Comparison of ENCODE assay signal across 24 cellular contexts in genomic region chr5:96459313-96460109, GRCh38. TPM values are rescaled to one million over a fixed set of nuclear protein-coding genes. Genes with fewer than 3 reads are reported as not detected.
DNase-seq lines count a peak whose midpoint lies in the region; ATAC-seq, FAIRE-seq and TF ChIP-seq lines count a peak whose summit lies in the region.
"Had no signal": no experiment of that assay in that cellular context is flagged by ENCODE, and none has a peak within 500 bp of the region (broad histone marks: within the 10 kb centered on the region; RNA-seq: fewer than 3 reads in every experiment).

No MANE protein-coding gene starts in this region.

- H3K79me2 ChIP-seq in K562 (ENCODE audit: control insufficient read depth, insufficient read depth, low read length) = no peaks in the 10 kb centered on the region

- 0% methylated on average over 6 of the region's 6 CpGs for WGBS in K562 (ENCODE audit: insufficient coverage, low coverage, missing lambda C conversion rate)

- DNase-seq in COR-L47 (lab: John Stamatoyannopoulos, UW) (peak; percentile 77), NCI-H1417 treated with DMSO at 0.1 percent for 48 hours (lab: John Stamatoyannopoulos, UW) (peak; percentile 54), NCI-H2227 treated with DMSO at 0.1 percent for 48 hours (lab: John Stamatoyannopoulos, UW) (peak; percentile 4), K562 (ENCODE audit: extremely low read depth in 1 of 4, low spot score in 3 of 4) (no peak), DMS114 treated with DMSO at 0.1 percent for 48 hours (lab: John Stamatoyannopoulos, UW; ENCODE audit: unreplicated experiment) (no peak), mesothelial cell of epicardium (ENCODE audit: low spot score in 2 of 2, unreplicated experiment in 2 of 2) (no peak)
- DNase-seq: activated CD4-positive, alpha-beta memory T cell treated with anti-CD3 and anti-CD28 coated beads for 36 hours; activated effector memory CD4-positive, alpha-beta T cell treated with anti-CD3 and anti-CD28 coated beads, Interleukin-2, amount 50 U/mL, for 16 hours; activated naive CD8-positive, alpha-beta T cell treated with anti-CD3 and anti-CD28 coated beads, Interleukin-2, amount 50 U/mL, for 24 hours; brain microvascular endothelial cell; effector memory CD4-positive, alpha-beta T cell; Kasumi-1; kidney glomerular epithelial cell; sigmoid colon; substantia nigra; T-helper 2 cell had no signal

- CTCF ChIA-PET in K562 (lab: Yijun Ruan, JAX; ENCODE audit: low intra/inter-chr PET ratio) = no interaction called here

- no peaks in the 10 kb centered on the region for H3K9me3 ChIP-seq in K562 (replicated peaks; ENCODE audit: control insufficient read depth, insufficient read depth, low read depth, low read length)
- H3K9me3 ChIP-seq: esophagus muscularis mucosa, sigmoid colon had no signal

- no peak for TF ChIP-seq CTCF in K562 (IDR thresholded peaks at IDR 0.05 in 2 of 3, conservative IDR thresholded peaks at IDR 0.05 in 1 of 3; ENCODE audit: insufficient read depth in 2 of 3, low read depth in 1 of 3, low read length in 3 of 3)
- no peak for TF ChIP-seq CTCF in mesothelial cell of epicardium (IDR thresholded peaks at IDR 0.05; ENCODE audit: unreplicated experiment)

- TF ChIP-seq POLR2A in K562 (conservative IDR thresholded peaks at IDR 0.05) = no peak

- no peak overlapping the region for H3K27ac Mint-ChIP-seq in stimulated activated memory B cell treated with anti-CD40 and anti-IgM and Interleukin-4, amounts not matched to agents 10 μg/mL and 1 μg/mL and 100 μg/mL, for 72 hours
- H3K27ac Mint-ChIP-seq in mesothelial cell of epicardium = no peak overlapping the region
- H3K27ac Mint-ChIP-seq: activated CD4-positive, alpha-beta memory T cell treated with anti-CD3 and anti-CD28 coated beads for 36 hours; activated naive CD8-positive, alpha-beta T cell treated with anti-CD3 and anti-CD28 coated beads, Interleukin-2, amount 50 U/mL, for 24 hours had no signal

- ATAC-seq in K562 = no peak
- no peak for ATAC-seq in stimulated activated memory B cell treated with anti-CD40 and anti-IgM and Interleukin-4, amounts not matched to agents 10 μg/mL and 1 μg/mL and 100 μg/mL, for 72 hours
- ATAC-seq in GM19328 (IDR thresholded peaks at IDR 0.05; ENCODE audit: unreplicated experiment) = no peak
- ATAC-seq: activated naive CD8-positive, alpha-beta T cell treated with anti-CD3 and anti-CD28 coated beads, Interleukin-2, amount 50 U/mL, for 24 hours had no signal

- no peaks in the 10 kb centered on the region for H3K4me1 ChIP-seq in K562 (replicated peaks in 1 of 2; ENCODE audit: control insufficient read depth in 2 of 2, insufficient read depth in 2 of 2, low read length in 2 of 2)
- H3K4me1 ChIP-seq: esophagus muscularis mucosa, sigmoid colon had no signal

- no peak overlapping the region for H3K9ac ChIP-seq in K562 (ENCODE audit: insufficient read depth in 1 of 2, low read depth in 2 of 2, low read length in 2 of 2)

- in situ Hi-C loops in K562 (cut with MboI) = no loop called here

- TF ChIP-seq EP300 in K562 (IDR thresholded peaks at IDR 0.05; ENCODE audit: low read length) = no peak

- H4K20me1 ChIP-seq in K562 (replicated peaks; ENCODE audit: control insufficient read depth, insufficient read depth, low read length) = no peaks in the 10 kb centered on the region

- H2AFZ ChIP-seq in K562 (ENCODE audit: low read depth, low read length) = no peak overlapping the region

- no peak for FAIRE-seq in K562 (lab: Jason Lieb, UNC)
- FAIRE-seq: GM12891 had no signal

- peaks cover 7% of the 10 kb centered on the region for H3K4me1 Mint-ChIP-seq in stimulated activated memory B cell treated with anti-CD40 and anti-IgM and Interleukin-4, amounts not matched to agents 10 μg/mL and 1 μg/mL and 100 μg/mL, for 72 hours
- no peaks in the 10 kb centered on the region for H3K4me1 Mint-ChIP-seq in mesothelial cell of epicardium
- H3K4me1 Mint-ChIP-seq: activated naive CD8-positive, alpha-beta T cell treated with anti-CD3 and anti-CD28 coated beads, Interleukin-2, amount 50 U/mL, for 24 hours; neural crest cell had no signal

- H3K36me3 Mint-ChIP-seq in stimulated activated memory B cell treated with anti-CD40 and anti-IgM and Interleukin-4, amounts not matched to agents 10 μg/mL and 1 μg/mL and 100 μg/mL, for 72 hours = no peaks in the 10 kb centered on the region
- no peaks in the 10 kb centered on the region for H3K36me3 Mint-ChIP-seq in mesothelial cell of epicardium
- H3K36me3 Mint-ChIP-seq: activated CD4-positive, alpha-beta memory T cell treated with anti-CD3 and anti-CD28 coated beads for 36 hours had no signal

- no peak overlapping the region for H3K4me3 ChIP-seq in K562
- H3K4me3 ChIP-seq: esophagus muscularis mucosa, lung, sigmoid colon, SK-N-MC had no signal

- H3K27me3 ChIP-seq in K562 (ENCODE audit: control insufficient read depth in 2 of 2, insufficient read depth in 2 of 2, low read length in 2 of 2) = no peaks in the 10 kb centered on the region
- H3K27me3 ChIP-seq: brain microvascular endothelial cell, esophagus muscularis mucosa, sigmoid colon had no signal

- TF ChIP-seq RAD21 in K562 (CRISPR knock-in tag; conservative IDR thresholded peaks at IDR 0.05 in 1 of 2, IDR thresholded peaks at IDR 0.05 in 1 of 2) = no peak

- intact Hi-C loops in K562 (cut with micrococcal nuclease) = no loop called here

- no peaks in the 10 kb centered on the region for H3K27me3 Mint-ChIP-seq in stimulated activated memory B cell treated with anti-CD40 and anti-IgM and Interleukin-4, amounts not matched to agents 10 μg/mL and 1 μg/mL and 100 μg/mL, for 72 hours
- H3K27me3 Mint-ChIP-seq in mesothelial cell of epicardium (ENCODE audit: low read depth) = peaks cover 41% of the 10 kb centered on the region

- H3K9me1 ChIP-seq in K562 (ENCODE audit: control insufficient read depth, insufficient read depth, low read length) = no peaks in the 10 kb centered on the region

- no TSS peak for BruUV-seq in K562 (replicated peaks; lab: Mats Ljungman, UMichigan)

- H3K9me3 Mint-ChIP-seq in stimulated activated memory B cell treated with anti-CD40 and anti-IgM and Interleukin-4, amounts not matched to agents 10 μg/mL and 1 μg/mL and 100 μg/mL, for 72 hours = peaks cover 8% of the 10 kb centered on the region
- no peaks in the 10 kb centered on the region for H3K9me3 Mint-ChIP-seq in mesothelial cell of epicardium
- H3K9me3 Mint-ChIP-seq: activated CD4-positive, alpha-beta memory T cell treated with anti-CD3 and anti-CD28 coated beads for 36 hours; activated naive CD8-positive, alpha-beta T cell treated with anti-CD3 and anti-CD28 coated beads, Interleukin-2, amount 50 U/mL, for 24 hours; neural crest cell had no signal

- H3K27ac ChIP-seq in K562 (ENCODE audit: extremely low read depth, low read depth, low read length) = no peak overlapping the region
- H3K27ac ChIP-seq: brain microvascular endothelial cell, esophagus muscularis mucosa, sigmoid colon, SK-N-MC had no signal

- no peaks in the 10 kb centered on the region for H3K36me3 ChIP-seq in K562 (ENCODE audit: control insufficient read depth, insufficient read depth, low read length)
- H3K36me3 ChIP-seq: brain microvascular endothelial cell, esophagus muscularis mucosa, sigmoid colon had no signal

- no peak overlapping the region for H3K4me2 ChIP-seq in K562 (ENCODE audit: insufficient read depth, low read length)

- POLR2A ChIA-PET in K562 (lab: Yijun Ruan, JAX) = no interaction called here

- no peak overlapping the region for H3K4me3 Mint-ChIP-seq in stimulated activated memory B cell treated with anti-CD40 and anti-IgM and Interleukin-4, amounts not matched to agents 10 μg/mL and 1 μg/mL and 100 μg/mL, for 72 hours
- no peak overlapping the region for H3K4me3 Mint-ChIP-seq in mesothelial cell of epicardium
- H3K4me3 Mint-ChIP-seq: activated CD4-positive, alpha-beta memory T cell treated with anti-CD3 and anti-CD28 coated beads for 36 hours; activated naive CD8-positive, alpha-beta T cell treated with anti-CD3 and anti-CD28 coated beads, Interleukin-2, amount 50 U/mL, for 24 hours; neural crest cell had no signal

TF ChIP-seq in K562, 482 proteins besides CTCF, POLR2A, EP300 and RAD21:
- TF ChIP-seq MLX (CRISPR knock-in tag; conservative IDR thresholded peaks at IDR 0.05) (no peak), MAFG (tag; conservative IDR thresholded peaks at IDR 0.05) (0 out of 2 replicates have a peak, but pooled peaks have one; percentile 17), SRSF1 (IDR thresholded peaks at IDR 0.05; ENCODE audit: low read depth, low read length) (no peak), SMARCA5 (IDR thresholded peaks at IDR 0.05) (no peak), ZNF316 (IDR thresholded peaks at IDR 0.05) (peak; percentile 45), FOXJ2 (tag; IDR thresholded peaks at IDR 0.05) (no peak), TGIF2 (CRISPR knock-in tag; IDR thresholded peaks at IDR 0.05) (no peak)
TF ChIP-seq in K562: peak in this region for 2.

RNA-seq across cellular contexts. Expression of gene PCSK1, which starts 26.5 kb away (rescaled TPM):
- not detected in 2 replicates for total RNA-seq in K562 (2011; cell fraction: chromatin; rRNA removed; ENCODE audit: low replicate concordance)
- not detected in 2 replicates for total RNA-seq in K562 (2011; cell fraction: nucleolus; rRNA removed)
- not detected in 2 replicates for total RNA-seq in K562 (2011; cell fraction: nucleoplasm; rRNA removed)
- total RNA-seq in K562 (2014; rRNA removed) = not detected in 2 replicates
- not detected in 2 replicates for total RNA-seq in K562 (2014; rRNA removed; fragmentation: Illumina TruSeq; extraction: Trizol)
- not detected in 2 replicates for total RNA-seq in K562 (2015; rRNA removed; fragmentation: Illumina TruSeq; extraction: Trizol)
- total RNA-seq in K562 (2021) = not detected in 2 replicates
- polyA plus RNA-seq in K562 (2011; rRNA removed) = not detected in 2 replicates
- not detected in 2 replicates for polyA plus RNA-seq in K562 (2011; cell fraction: cytosol; rRNA removed)
- polyA plus RNA-seq in K562 (2011; cell fraction: nucleus; rRNA removed) = not detected in 2 replicates
- polyA plus RNA-seq in K562 (2012) = 0.03 TPM in 1 of 2 replicates, not detected in the other
- polyA plus RNA-seq in K562 (2014; fragmentation: Illumina TruSeq; extraction: Trizol) = not detected in 2 replicates
- not detected for polyA plus RNA-seq in K562 (2014; fragmentation: Nextera tagmentation; extraction: Ambion mirVana)
- polyA plus RNA-seq in K562 (2014; rRNA removed) = not detected in 2 replicates
- not detected in 2 replicates for polyA minus RNA-seq in K562 (2011; rRNA and poly(A)+ RNA removed)
- polyA minus RNA-seq in K562 (2011; cell fraction: cytosol; rRNA and poly(A)+ RNA removed) = not detected in 2 replicates
- polyA minus RNA-seq in K562 (2011; cell fraction: nucleus; rRNA and poly(A)+ RNA removed) = not detected in 2 replicates
- total RNA-seq in mesothelial cell of epicardium = not detected in 3 replicates
- total RNA-seq: activated CD4-positive, alpha-beta memory T cell treated with anti-CD3 and anti-CD28 coated beads for 36 hours had no signal
- polyA plus RNA-seq: AG04450 had no signal

Comparison
In these comparisons a context has a peak if more than half of its experiments do, and no peak if none do; other contexts are left out.
1. DNase-seq: peak in COR-L47 (single experiment), NCI-H1417 treated with DMSO at 0.1 percent for 48 hours (single experiment) and NCI-H2227 treated with DMSO at 0.1 percent for 48 hours (single experiment); none in K562 (0 of 4), DMS114 treated with DMSO at 0.1 percent for 48 hours (single experiment) and mesothelial cell of epicardium (0 of 2).